In genomic region chr12:7748774-7749296, GRCh38 we compare ENCODE assay signal across 1 cellular context.
A peak's percentile ranks its signal among the peaks of the same experiment; 100 is the strongest.
TF ChIP-seq lines count a peak whose summit lies in the region.

No MANE protein-coding gene starts in this region.

TF ChIP-seq in K562, 482 proteins besides CTCF, POLR2A, EP300 and RAD21:
- peak; percentile 45; the same call in 1 of the 2 replicates for TF ChIP-seq TEAD4 (IDR thresholded peaks at IDR 0.05; ENCODE audit: low read length)
- no peak for TF ChIP-seq TEAD4 (CRISPR knock-in tag; IDR thresholded peaks at IDR 0.05; ENCODE audit: borderline replicate concordance)
- no peak for TF ChIP-seq TSHZ1 (CRISPR knock-in tag; IDR thresholded peaks at IDR 0.05)
- TF ChIP-seq CBFA2T3 (IDR thresholded peaks at IDR 0.05), result peak; percentile 72
- TF ChIP-seq CEBPZ (IDR thresholded peaks at IDR 0.05; ENCODE audit: borderline replicate concordance, low read depth, low read length), result no peak
- no peak for TF ChIP-seq CEBPG (CRISPR knock-in tag; IDR thresholded peaks at IDR 0.05)
- TF ChIP-seq CEBPG (tag; conservative IDR thresholded peaks at IDR 0.05 in 1 of 2, IDR thresholded peaks at IDR 0.05 in 1 of 2), result peak; percentile 33 to 56; a peak in 3 of 4 replicates
- no peak for TF ChIP-seq NR2C1 (IDR thresholded peaks at IDR 0.05)
- no peak for TF ChIP-seq NR2C1 (tag; IDR thresholded peaks at IDR 0.05)
- peak; percentile 33; the same call in 1 of the 2 replicates for TF ChIP-seq TAL1 (IDR thresholded peaks at IDR 0.05)
- no peak for TF ChIP-seq DIDO1 (tag; IDR thresholded peaks at IDR 0.05; ENCODE audit: low read depth)
- TF ChIP-seq SREBF1 (IDR thresholded peaks at IDR 0.05; ENCODE audit: borderline replicate concordance, low read depth, low read length), result no peak
- no peak for TF ChIP-seq ESRRB (CRISPR knock-in tag; IDR thresholded peaks at IDR 0.05; ENCODE audit: borderline replicate concordance)
- peak; percentile 69 for TF ChIP-seq PKNOX1 (IDR thresholded peaks at IDR 0.05)
- TF ChIP-seq RBM17 (IDR thresholded peaks at IDR 0.05; ENCODE audit: borderline replicate concordance, low read depth, low read length), result no peak
- TF ChIP-seq DLX4 (CRISPR knock-in tag; IDR thresholded peaks at IDR 0.05), result no peak
- no peak for TF ChIP-seq ATF7 (IDR thresholded peaks at IDR 0.05)
- no peak for TF ChIP-seq SETDB1 (IDR thresholded peaks at IDR 0.05; ENCODE audit: low read length)
- TF ChIP-seq TARDBP (IDR thresholded peaks at IDR 0.05), result no peak
- peak; percentile 31; the same call in 1 of the 2 replicates for TF ChIP-seq TFAP4 (CRISPR knock-in tag; IDR thresholded peaks at IDR 0.05; ENCODE audit: borderline replicate concordance)
- no peak for TF ChIP-seq TBP (optimal IDR thresholded peaks at IDR 0.05; ENCODE audit: low read depth, low read length)
- TF ChIP-seq ZNF449 (CRISPR knock-in tag; IDR thresholded peaks at IDR 0.05), result peak; percentile 34; the same call in 1 of the 2 replicates
- peak; percentile 30; the same call in 1 of the 2 replicates for TF ChIP-seq HMBOX1 (IDR thresholded peaks at IDR 0.05)
- TF ChIP-seq JUND (IDR thresholded peaks at IDR 0.05; ENCODE audit: borderline replicate concordance, low read depth, low read length), result no peak
- TF ChIP-seq JUND (tag; IDR thresholded peaks at IDR 0.05; ENCODE audit: borderline replicate concordance, low read depth, low read length), result no peak
- TF ChIP-seq MLLT1 (IDR thresholded peaks at IDR 0.05), result no peak
- no peak for TF ChIP-seq NR0B1 (IDR thresholded peaks at IDR 0.05; ENCODE audit: partially characterized antibody)
- 0 out of 2 replicates have a peak, but pooled peaks have one; percentile 28 for TF ChIP-seq TCF3 (CRISPR knock-in tag; IDR thresholded peaks at IDR 0.05)
- no peak for TF ChIP-seq RBFOX2 (IDR thresholded peaks at IDR 0.05; ENCODE audit: low read depth, low read length)
- no peak for TF ChIP-seq SRSF3 (IDR thresholded peaks at IDR 0.05; ENCODE audit: insufficient read depth, low read length)
- no peak for TF ChIP-seq RFX7 (CRISPR knock-in tag; IDR thresholded peaks at IDR 0.05)
- no peak for TF ChIP-seq THAP7 (CRISPR knock-in tag; IDR thresholded peaks at IDR 0.05)
- TF ChIP-seq CEBPB (tag; IDR thresholded peaks at IDR 0.05), result peak; percentile 64
- peak; percentile 51 for TF ChIP-seq CBFA2T2 (conservative IDR thresholded peaks at IDR 0.05)
- no peak for TF ChIP-seq UBTF (IDR thresholded peaks at IDR 0.05; ENCODE audit: borderline replicate concordance in 1 of 2, low read depth in 2 of 2, low read length in 2 of 2)
- TF ChIP-seq NFE2L1 (tag; IDR thresholded peaks at IDR 0.05; ENCODE audit: borderline replicate concordance, low read depth), result no peak
- 0 out of 2 replicates have a peak, but pooled peaks have one; percentile 17 for TF ChIP-seq CREM (IDR thresholded peaks at IDR 0.05; ENCODE audit: low read depth)
- peak; percentile 48; the same call in 1 of the 2 replicates for TF ChIP-seq VEZF1 (CRISPR knock-in tag; IDR thresholded peaks at IDR 0.05)
- no peak for TF ChIP-seq SRSF7 (optimal IDR thresholded peaks at IDR 0.05; ENCODE audit: low read depth, low read length)
